ENCODE assay signal across 38 cellular contexts in the genomic region with DNA sequence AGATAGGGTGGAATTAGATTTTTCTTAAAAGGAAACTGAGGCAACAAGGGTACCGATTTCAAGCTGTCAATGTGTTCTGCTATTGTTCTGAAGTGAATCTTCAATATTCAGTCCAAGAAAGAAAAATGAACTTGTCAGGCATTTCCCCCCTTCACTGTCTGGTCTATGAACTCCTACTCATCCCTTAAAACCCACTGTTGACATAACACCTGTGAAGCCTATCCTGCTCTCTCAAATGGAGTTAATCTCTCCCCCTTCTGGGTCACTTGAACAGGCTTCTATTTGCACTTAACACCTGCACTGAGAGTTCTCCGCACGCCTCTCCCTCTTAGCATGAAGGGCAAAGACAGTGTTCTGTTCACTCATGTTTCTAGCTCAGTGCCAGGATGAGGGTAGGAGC.
"Had no signal": no experiment of that assay in that cellular context is flagged by ENCODE, and none has a peak within 500 bp of the region (broad histone marks: within the 10 kb centered on the region; RNA-seq: fewer than 3 reads in every experiment).

No MANE protein-coding gene starts in this region.

- H3K36me3 ChIP-seq: adrenal gland, ascending aorta, brain microvascular endothelial cell, breast epithelium, cardiac muscle cell had no signal

- H3K27ac ChIP-seq: adrenal gland, ascending aorta, body of pancreas, brain microvascular endothelial cell, breast epithelium, cardiac muscle cell had no signal

- H3K27ac Mint-ChIP-seq: activated naive CD4-positive, alpha-beta T cell treated with anti-CD3 and anti-CD28 coated beads for 36 hours; activated naive CD4-positive, alpha-beta T cell treated with anti-CD3 and anti-CD28 coated beads, Interleukin-2, amount 10 ng/mL, durations not matched to agents 7 days and 5 days; activated naive CD4-positive, alpha-beta T cell treated with anti-CD3 and anti-CD28 coated beads, Interleukin-2, amount 50 U/mL, for 24 hours; activated naive CD4-positive, alpha-beta T cell treated with anti-CD3 and anti-CD28 coated beads, Interleukin-2, amount 50 U/mL, for 72 hours; activated naive CD8-positive, alpha-beta T cell; activated naive CD8-positive, alpha-beta T cell treated with anti-CD3 and anti-CD28 coated beads for 36 hours; activated naive CD8-positive, alpha-beta T cell treated with anti-CD3 and anti-CD28 coated beads, Interleukin-2, amount 10 ng/mL, durations not matched to agents 7 days and 5 days; activated naive CD8-positive, alpha-beta T cell treated with anti-CD3 and anti-CD28 coated beads, Interleukin-2, amount 50 U/mL, for 24 hours; activated T-cell treated with anti-CD3 and anti-CD28 coated beads, Interleukin-2, amount 50 U/mL, for 24 hours; activated T-cell treated with anti-CD3 and anti-CD28 coated beads, Interleukin-2, amount 50 U/mL, for 72 hours; activated T-helper 1 cell treated with anti-CD3 and anti-CD28 coated beads, Interleukin-12 subunit alpha, Interleukin-12 subunit beta, Interleukin-2, Interleukin-4 antibody, amounts not matched to agents 30 ng/mL and 10 ng/mL and 1 ng/mL, durations not matched to agents 14 hours and 24 hours and 36 hours; activated T-helper 17 cell treated with anti-CD3 and anti-CD28 coated beads, Interleukin-2, amount 50 U/mL, for 72 hours; activated T-helper 2 cell treated with anti-CD3 and anti-CD28 coated beads, Interferon-gamma antibody, Interleukin-2, Interleukin-4, amounts not matched to agents 10 μg/mL and 5 μg/mL and 100 μg/mL, durations not matched to agents 14 hours and 24 hours and 36 hours; brain had no signal

- H3K36me3 Mint-ChIP-seq: activated naive CD4-positive, alpha-beta T cell treated with anti-CD3 and anti-CD28 coated beads, Interleukin-2, amount 10 ng/mL, durations not matched to agents 7 days and 5 days; activated naive CD4-positive, alpha-beta T cell treated with anti-CD3 and anti-CD28 coated beads, Interleukin-2, amount 50 U/mL, for 72 hours; activated naive CD8-positive, alpha-beta T cell treated with anti-CD3 and anti-CD28 coated beads, Interleukin-2, amount 10 ng/mL, durations not matched to agents 7 days and 5 days; brain had no signal

- H3K9me3 Mint-ChIP-seq: activated naive CD4-positive, alpha-beta T cell treated with anti-CD3 and anti-CD28 coated beads for 36 hours; activated naive CD4-positive, alpha-beta T cell treated with anti-CD3 and anti-CD28 coated beads, Interleukin-2, amount 10 ng/mL, durations not matched to agents 7 days and 5 days; activated naive CD4-positive, alpha-beta T cell treated with anti-CD3 and anti-CD28 coated beads, Interleukin-2, amount 50 U/mL, for 24 hours; activated naive CD4-positive, alpha-beta T cell treated with anti-CD3 and anti-CD28 coated beads, Interleukin-2, amount 50 U/mL, for 72 hours; activated naive CD8-positive, alpha-beta T cell treated with anti-CD3 and anti-CD28 coated beads for 36 hours; activated naive CD8-positive, alpha-beta T cell treated with anti-CD3 and anti-CD28 coated beads, Interleukin-2, amount 10 ng/mL, durations not matched to agents 7 days and 5 days; activated naive CD8-positive, alpha-beta T cell treated with anti-CD3 and anti-CD28 coated beads, Interleukin-2, amount 50 U/mL, for 24 hours; activated T-cell treated with anti-CD3 and anti-CD28 coated beads, Interleukin-2, amount 50 U/mL, for 24 hours; activated T-cell treated with anti-CD3 and anti-CD28 coated beads, Interleukin-2, amount 50 U/mL, for 4 hours; activated T-cell treated with anti-CD3 and anti-CD28 coated beads, Interleukin-2, amount 50 U/mL, for 72 hours; activated T-helper 1 cell treated with anti-CD3 and anti-CD28 coated beads, Interleukin-12 subunit alpha, Interleukin-12 subunit beta, Interleukin-2, Interleukin-4 antibody, amounts not matched to agents 30 ng/mL and 10 ng/mL and 1 ng/mL, durations not matched to agents 14 hours and 24 hours and 36 hours; activated T-helper 2 cell treated with anti-CD3 and anti-CD28 coated beads, Interferon-gamma antibody, Interleukin-2, Interleukin-4, amounts not matched to agents 10 μg/mL and 5 μg/mL and 100 μg/mL, durations not matched to agents 14 hours and 24 hours and 36 hours; brain; central memory CD8-positive, alpha-beta T cell had no signal

- H3K9me3 ChIP-seq: adrenal gland, ascending aorta, body of pancreas, breast epithelium had no signal

- H3K4me1 Mint-ChIP-seq: activated naive CD4-positive, alpha-beta T cell treated with anti-CD3 and anti-CD28 coated beads, Interleukin-2, amount 10 ng/mL, durations not matched to agents 7 days and 5 days; activated naive CD4-positive, alpha-beta T cell treated with anti-CD3 and anti-CD28 coated beads, Interleukin-2, amount 50 U/mL, for 24 hours; activated naive CD8-positive, alpha-beta T cell treated with anti-CD3 and anti-CD28 coated beads for 36 hours; activated naive CD8-positive, alpha-beta T cell treated with anti-CD3 and anti-CD28 coated beads, Interleukin-2, amount 10 ng/mL, durations not matched to agents 7 days and 5 days; activated naive CD8-positive, alpha-beta T cell treated with anti-CD3 and anti-CD28 coated beads, Interleukin-2, amount 50 U/mL, for 24 hours; activated T-helper 17 cell treated with anti-CD3 and anti-CD28 coated beads, Interleukin-2, amount 50 U/mL, for 72 hours; central memory CD8-positive, alpha-beta T cell had no signal

- H3K27me3 ChIP-seq: adrenal gland, ascending aorta, body of pancreas, brain microvascular endothelial cell, breast epithelium, cardiac muscle cell had no signal

- ATAC-seq: activated naive CD4-positive, alpha-beta T cell treated with anti-CD3 and anti-CD28 coated beads, Interleukin-2, amount 50 U/mL, for 72 hours; activated naive CD8-positive, alpha-beta T cell treated with anti-CD3 and anti-CD28 coated beads, Interleukin-2, amount 50 U/mL, for 24 hours; activated T-cell treated with anti-CD3 and anti-CD28 coated beads, Interleukin-2, amount 50 U/mL, for 4 hours; activated T-cell treated with anti-CD3 and anti-CD28 coated beads, Interleukin-2, amount 50 U/mL, for 72 hours; activated T-helper 17 cell treated with anti-CD3 and anti-CD28 coated beads, Interleukin-2, amount 50 U/mL, for 72 hours; body of pancreas had no signal

- H3K4me3 Mint-ChIP-seq: activated naive CD4-positive, alpha-beta T cell treated with anti-CD3 and anti-CD28 coated beads for 36 hours; activated naive CD4-positive, alpha-beta T cell treated with anti-CD3 and anti-CD28 coated beads, Interleukin-2, amount 10 ng/mL, durations not matched to agents 7 days and 5 days; activated naive CD4-positive, alpha-beta T cell treated with anti-CD3 and anti-CD28 coated beads, Interleukin-2, amount 50 U/mL, for 24 hours; activated naive CD8-positive, alpha-beta T cell; activated naive CD8-positive, alpha-beta T cell treated with anti-CD3 and anti-CD28 coated beads for 36 hours; activated naive CD8-positive, alpha-beta T cell treated with anti-CD3 and anti-CD28 coated beads, Interleukin-2, amount 10 ng/mL, durations not matched to agents 7 days and 5 days; activated naive CD8-positive, alpha-beta T cell treated with anti-CD3 and anti-CD28 coated beads, Interleukin-2, amount 50 U/mL, for 24 hours; activated T-cell treated with anti-CD3 and anti-CD28 coated beads, Interleukin-2, amount 50 U/mL, for 24 hours; activated T-cell treated with anti-CD3 and anti-CD28 coated beads, Interleukin-2, amount 50 U/mL, for 4 hours; activated T-cell treated with anti-CD3 and anti-CD28 coated beads, Interleukin-2, amount 50 U/mL, for 72 hours; activated T-helper 1 cell treated with anti-CD3 and anti-CD28 coated beads, Interleukin-12 subunit alpha, Interleukin-12 subunit beta, Interleukin-2, Interleukin-4 antibody, amounts not matched to agents 30 ng/mL and 10 ng/mL and 1 ng/mL, durations not matched to agents 14 hours and 24 hours and 36 hours; activated T-helper 17 cell treated with anti-CD3 and anti-CD28 coated beads, Interleukin-2, amount 50 U/mL, for 72 hours; brain; central memory CD8-positive, alpha-beta T cell had no signal

- DNase-seq: activated effector memory CD4-positive, alpha-beta T cell treated with anti-CD3 and anti-CD28 coated beads, Interleukin-2, amount 50 U/mL, for 16 hours; activated effector memory CD4-positive, alpha-beta T cell treated with Interleukin-2 at 50 U/mL for 16 hours; activated gamma-delta T cell; activated gamma-delta T cell treated with Interleukin-2 at 50 U/mL for 16 hours; activated naive CD4-positive, alpha-beta T cell; activated naive CD4-positive, alpha-beta T cell treated with anti-CD3 and anti-CD28 coated beads for 36 hours; activated naive CD4-positive, alpha-beta T cell treated with anti-CD3 and anti-CD28 coated beads, Interleukin-2, amount 10 ng/mL, durations not matched to agents 7 days and 5 days; activated naive CD4-positive, alpha-beta T cell treated with anti-CD3 and anti-CD28 coated beads, Interleukin-2, amount 50 U/mL, for 16 hours; activated naive CD4-positive, alpha-beta T cell treated with Interleukin-2 at 50 U/mL for 16 hours; activated naive CD8-positive, alpha-beta T cell treated with anti-CD3 and anti-CD28 coated beads for 36 hours; activated naive CD8-positive, alpha-beta T cell treated with anti-CD3 and anti-CD28 coated beads, Interleukin-2, amount 10 ng/mL, durations not matched to agents 7 days and 5 days; activated naive CD8-positive, alpha-beta T cell treated with anti-CD3 and anti-CD28 coated beads, Interleukin-2, amount 50 U/mL, for 24 hours; activated T-cell treated with anti-CD3 and anti-CD28 coated beads, Interleukin-2, amount 50 U/mL, for 1 hour; activated T-cell treated with anti-CD3 and anti-CD28 coated beads, Interleukin-2, amount 50 U/mL, for 24 hours; activated T-cell treated with anti-CD3 and anti-CD28 coated beads, Interleukin-2, amount 50 U/mL, for 4 hours; activated T-cell treated with anti-CD3 and anti-CD28 coated beads, Interleukin-2, amount 50 U/mL, for 48 hours; activated T-cell treated with anti-CD3 and anti-CD28 coated beads, Interleukin-2, amount 50 U/mL, for 72 hours; adrenal gland; amniotic stem cell; amygdala; anterior cingulate cortex; aorta; body of pancreas; brain microvascular endothelial cell; caudate nucleus; central memory CD4-positive, alpha-beta T cell; cerebellar nuclear complex had no signal

- H3K4me1 ChIP-seq: adrenal gland, ascending aorta, body of pancreas, breast epithelium had no signal

- H3K4me3 ChIP-seq: adrenal gland, ascending aorta, body of pancreas, breast epithelium, cardiac muscle cell had no signal

- H3K27me3 Mint-ChIP-seq: activated naive CD4-positive, alpha-beta T cell treated with anti-CD3 and anti-CD28 coated beads, Interleukin-2, amount 10 ng/mL, durations not matched to agents 7 days and 5 days; activated naive CD4-positive, alpha-beta T cell treated with anti-CD3 and anti-CD28 coated beads, Interleukin-2, amount 50 U/mL, for 24 hours; activated naive CD8-positive, alpha-beta T cell; activated naive CD8-positive, alpha-beta T cell treated with anti-CD3 and anti-CD28 coated beads for 36 hours; activated naive CD8-positive, alpha-beta T cell treated with anti-CD3 and anti-CD28 coated beads, Interleukin-2, amount 10 ng/mL, durations not matched to agents 7 days and 5 days; activated naive CD8-positive, alpha-beta T cell treated with anti-CD3 and anti-CD28 coated beads, Interleukin-2, amount 50 U/mL, for 24 hours; activated T-cell treated with anti-CD3 and anti-CD28 coated beads, Interleukin-2, amount 50 U/mL, for 24 hours; activated T-helper 17 cell treated with anti-CD3 and anti-CD28 coated beads, Interleukin-2, amount 50 U/mL, for 72 hours; central memory CD8-positive, alpha-beta T cell had no signal
